8 cellular contexts compared by ENCODE assay signal in the genomic region with DNA sequence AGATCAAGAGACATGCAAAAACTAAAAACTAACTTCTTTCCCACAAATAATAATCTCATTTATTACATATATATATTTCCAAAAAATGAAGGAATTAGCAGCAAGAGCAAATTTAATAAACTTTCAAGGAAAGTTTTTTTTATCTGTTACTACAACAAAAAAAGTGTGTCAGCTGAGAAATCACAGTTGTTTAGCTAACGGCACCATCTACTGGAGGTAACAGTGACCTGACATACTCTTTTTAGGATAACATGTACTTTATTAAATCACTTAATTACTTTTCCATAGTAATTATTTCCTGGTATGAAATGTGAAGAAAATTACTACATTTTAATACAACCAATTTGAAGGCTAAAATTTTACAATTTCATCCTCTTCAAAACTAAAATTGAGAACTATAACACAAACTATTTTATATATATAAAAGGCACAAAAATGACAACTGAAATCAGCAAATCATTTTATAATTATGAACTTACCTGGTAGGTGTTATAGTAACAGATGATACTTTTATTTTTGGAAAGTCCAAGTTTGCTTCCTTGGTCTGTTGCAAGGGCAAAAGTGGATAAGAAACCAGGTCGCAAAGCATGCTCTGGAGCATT. TPM values are rescaled to one million over a fixed set of nuclear protein-coding genes. Genes with fewer than 3 reads are reported as not detected.
A peak's percentile ranks its signal among the peaks of the same experiment; 100 is the strongest.
DNase-seq lines count a peak whose midpoint lies in the region; ATAC-seq and TF ChIP-seq lines count a peak whose summit lies in the region.

No MANE protein-coding gene starts in this region.

- H3K4me1 ChIP-seq in adrenal gland (replicated peaks in 1 of 2) (peaks cover 0 to 15% of the 10 kb centered on the region in 2 donors), left lung (peaks cover 0 to 18% of the 10 kb centered on the region in 2 donors)

- CTCF ChIA-PET in BJ (lab: Yijun Ruan, JAX): interaction anchor here (1.0 to 1.2 kb wide), 2 partner anchors 77 to 127 kb away, joined by 3 to 5 read pairs; no protein-coding TSS in a partner anchor

- H3K36me3 ChIP-seq in BJ (ENCODE audit: control insufficient read depth, insufficient read depth, low read length) (peaks cover 5% of the 10 kb centered on the region), adrenal gland (replicated peaks in 1 of 2) (peaks cover 0 to 49% of the 10 kb centered on the region in 2 donors), left lung (peaks cover 0 to 66% of the 10 kb centered on the region in 2 donors)

- no peak for DNase-seq in BJ (ENCODE audit: low read depth)
- DNase-seq in NB4 (ENCODE audit: low read depth): peak; percentile 66
- DNase-seq in adrenal gland: peak in 1 of 7 donors; percentile 7
- no peak for DNase-seq in left lung
- DNase-seq in middle frontal gyrus (ENCODE audit: extremely low spot score, low spot score): no peak
- DNase-seq in amygdala (lab: John Stamatoyannopoulos, UW): no peak

- WGBS in adrenal gland, 4 donors: 68 to 75% (median 74%) methylated on average over 2 of the region's 2 CpGs

- no peak overlapping the region for H3K27ac ChIP-seq in adrenal gland
- no peak overlapping the region for H3K27ac ChIP-seq in left lung

- intact Hi-C loops in adrenal gland (cut with DNase I): no loop called here
- intact Hi-C loops in left lung (cut with DNase I): loop anchor here in 1 of 2 donors (5.0 kb wide), 1 partner anchor 323 kb away; a partner anchor contains a TSS

- ATAC-seq in left lung (peak; percentile 41), GM19035 (IDR thresholded peaks at IDR 0.05; ENCODE audit: unreplicated experiment) (no peak)

- TF ChIP-seq POLR2A in NB4 (IDR thresholded peaks at IDR 0.05; ENCODE audit: extremely low read depth, insufficient read length) (no peak), adrenal gland (IDR thresholded peaks at IDR 0.05) (no peak)

- POLR2A ChIA-PET in BJ (lab: Charles Lee): no interaction called here

- no peaks in the 10 kb centered on the region for H3K9me3 ChIP-seq in adrenal gland (replicated peaks in 1 of 3)
- no peaks in the 10 kb centered on the region for H3K9me3 ChIP-seq in left lung

- H3K4me3 ChIP-seq in BJ (ENCODE audit: low read depth, low read length): no peak overlapping the region
- no peak overlapping the region for H3K4me3 ChIP-seq in NB4 (ENCODE audit: low read depth, low read length)
- no peak overlapping the region for H3K4me3 ChIP-seq in adrenal gland
- no peak overlapping the region for H3K4me3 ChIP-seq in left lung

- no peaks in the 10 kb centered on the region for H3K27me3 ChIP-seq in BJ (ENCODE audit: control insufficient read depth, insufficient read depth, low read length)
- no peaks in the 10 kb centered on the region for H3K27me3 ChIP-seq in adrenal gland
- H3K27me3 ChIP-seq in left lung: no peaks in the 10 kb centered on the region

- peak; percentile 42 for TF ChIP-seq CTCF in BJ (IDR thresholded peaks at IDR 0.05; ENCODE audit: insufficient read depth, low read depth, low read length)
- TF ChIP-seq CTCF in GM12873 (IDR thresholded peaks at IDR 0.05; ENCODE audit: insufficient read depth, low read depth, low read length, missing control alignments): peak; percentile 50
- TF ChIP-seq CTCF in NB4 (IDR thresholded peaks at IDR 0.05; ENCODE audit: low read depth, low read length): peak; percentile 42
- peak; percentile 11 to 56 (median 46) for TF ChIP-seq CTCF in adrenal gland (IDR thresholded peaks at IDR 0.05)
- TF ChIP-seq CTCF in left lung (IDR thresholded peaks at IDR 0.05): no peak

RNA-seq across cellular contexts. Expression of a gene that starts 9.1 kb away (rescaled TPM):
- polyA plus RNA-seq in BJ (2011; rRNA removed) (17.6 and 46.0 TPM in 2 replicates), adrenal gland (100 to 1,000 TPM in 1 of 3 donors, 10 to 100 TPM in 2; 35.1 to 103 (median 52.7) TPM)
- polyA minus RNA-seq in BJ (2011; rRNA and poly(A)+ RNA removed): 5.9 and 6.4 TPM in 2 replicates
- total RNA-seq in adrenal gland (10 to 100 TPM; 24.2 to 80.1 (median 45.7) TPM), left lung (10 to 100 TPM; 41.9 to 47.4 TPM)

Comparison
In these comparisons a context has a peak if more than half of its experiments do, and no peak if none do; other contexts are left out.
1. CTCF ChIP-seq: peak in BJ (single experiment), GM12873 (single experiment), NB4 (single experiment) and adrenal gland (6 of 6); none in left lung (0 of 2).